ENCODE assay signal across 19 cellular contexts in genomic region chr18:73124165-73124564, GRCh38.
DNase-seq lines count a peak whose midpoint lies in the region; ATAC-seq and TF ChIP-seq lines count a peak whose summit lies in the region.
"Had no signal": no experiment of that assay in that cellular context is flagged by ENCODE, and none has a peak within 500 bp of the region (broad histone marks: within the 10 kb centered on the region; RNA-seq: fewer than 3 reads in every experiment).

No MANE protein-coding gene starts in this region.

- no peaks in the 10 kb centered on the region for H3K9me3 Mint-ChIP-seq in GM23338
- peaks cover 8% of the 10 kb centered on the region for H3K9me3 Mint-ChIP-seq in activated T-helper 2 cell treated with anti-CD3 and anti-CD28 coated beads, Interferon-gamma antibody, Interleukin-2, Interleukin-4, amounts not matched to agents 10 μg/mL and 5 μg/mL and 100 μg/mL, durations not matched to agents 14 hours and 24 hours and 36 hours
- H3K9me3 Mint-ChIP-seq: IgD-negative memory B cell had no signal

- CTCF ChIA-PET in OCI-LY7 (lab: Charles Lee; ENCODE audit: unreplicated experiment): no interaction called here

- POLR2A ChIA-PET in OCI-LY7 (lab: Charles Lee): no interaction called here

- no peaks in the 10 kb centered on the region for H3K4me1 ChIP-seq in GM23338 (ENCODE audit: insufficient read depth)
- no peaks in the 10 kb centered on the region for H3K4me1 ChIP-seq in RWPE2 (ENCODE audit: insufficient read depth, poor library complexity, severe bottlenecking)
- H3K4me1 ChIP-seq in OCI-LY7 (ENCODE audit: insufficient read depth, low read length, poor library complexity, severe bottlenecking): no peaks in the 10 kb centered on the region

- H3K27me3 Mint-ChIP-seq in GM23338 (ENCODE audit: insufficient read depth, low read depth, poor library complexity): peaks cover 2% of the 10 kb centered on the region
- no peaks in the 10 kb centered on the region for H3K27me3 Mint-ChIP-seq in activated T-helper 2 cell treated with anti-CD3 and anti-CD28 coated beads, Interferon-gamma antibody, Interleukin-2, Interleukin-4, amounts not matched to agents 10 μg/mL and 5 μg/mL and 100 μg/mL, durations not matched to agents 14 hours and 24 hours and 36 hours (ENCODE audit: low read depth)
- H3K27me3 Mint-ChIP-seq: IgD-negative memory B cell had no signal

- TF ChIP-seq CTCF in GM23338 (conservative IDR thresholded peaks at IDR 0.05; ENCODE audit: low read depth in 2 of 2) (no peak), RWPE2 (IDR thresholded peaks at IDR 0.05; ENCODE audit: poor library complexity, severe bottlenecking) (no peak), fibroblast of mammary gland (conservative IDR thresholded peaks at IDR 0.05; ENCODE audit: control insufficient read depth, insufficient read depth, low read depth, low read length) (no peak), OCI-LY7 (conservative IDR thresholded peaks at IDR 0.05; ENCODE audit: low read length) (no peak)

- H3F3A ChIP-seq in GM23338 (replicated peaks; ENCODE audit: low read depth): no peaks in the 10 kb centered on the region

- H3K79me2 ChIP-seq in GM23338 (replicated peaks; ENCODE audit: insufficient read depth): no peaks in the 10 kb centered on the region
- no peaks in the 10 kb centered on the region for H3K79me2 ChIP-seq in OCI-LY7 (ENCODE audit: insufficient read depth, low read depth, low read length)

- H3K36me3 ChIP-seq in GM23338 (ENCODE audit: insufficient read depth) (no peaks in the 10 kb centered on the region), RWPE2 (ENCODE audit: low read depth) (no peaks in the 10 kb centered on the region), OCI-LY7 (ENCODE audit: insufficient read depth, low read length) (no peaks in the 10 kb centered on the region)

- no peak overlapping the region for H3K27ac ChIP-seq in GM23338 (ENCODE audit: low read depth)
- H3K27ac ChIP-seq in RWPE2 (ENCODE audit: poor library complexity, severe bottlenecking): no peak overlapping the region
- no peak overlapping the region for H3K27ac ChIP-seq in OCI-LY7 (ENCODE audit: low read depth, low read length, poor library complexity, severe bottlenecking)
- H3K27ac ChIP-seq: C4-2B, SK-N-MC had no signal

- no peaks in the 10 kb centered on the region for H3K4me1 Mint-ChIP-seq in GM23338
- no peaks in the 10 kb centered on the region for H3K4me1 Mint-ChIP-seq in activated T-helper 2 cell treated with anti-CD3 and anti-CD28 coated beads, Interferon-gamma antibody, Interleukin-2, Interleukin-4, amounts not matched to agents 10 μg/mL and 5 μg/mL and 100 μg/mL, durations not matched to agents 14 hours and 24 hours and 36 hours (ENCODE audit: low read depth)

- intact Hi-C loops in OCI-LY7 (cut with micrococcal nuclease; ENCODE audit: unreplicated experiment): loop anchor here (10.0 kb wide), 1 partner anchor 349 kb away; no protein-coding TSS in a partner anchor
- intact Hi-C loops in activated T-helper 2 cell treated with anti-CD3 and anti-CD28 coated beads, Interferon-gamma antibody, Interleukin-2, Interleukin-4, amounts not matched to agents 10 μg/mL and 5 μg/mL and 100 μg/mL, durations not matched to agents 14 hours and 24 hours and 36 hours (cut with micrococcal nuclease): no loop called here

- H3K4me3 ChIP-seq in GM23338 (no peak overlapping the region), RWPE2 (ENCODE audit: severe bottlenecking) (no peak overlapping the region), fibroblast of mammary gland (ENCODE audit: control insufficient read depth, low read depth, low read length) (no peak overlapping the region), OCI-LY7 (ENCODE audit: low read depth, low read length, poor library complexity, severe bottlenecking) (no peak overlapping the region)
- H3K4me3 ChIP-seq: SK-N-MC had no signal

- H3K4me2 ChIP-seq in GM23338 (no peak overlapping the region), OCI-LY7 (ENCODE audit: low read length) (no peak overlapping the region)

- no peak overlapping the region for H3K4me3 Mint-ChIP-seq in GM23338
- no peak overlapping the region for H3K4me3 Mint-ChIP-seq in activated T-helper 2 cell treated with anti-CD3 and anti-CD28 coated beads, Interferon-gamma antibody, Interleukin-2, Interleukin-4, amounts not matched to agents 10 μg/mL and 5 μg/mL and 100 μg/mL, durations not matched to agents 14 hours and 24 hours and 36 hours (ENCODE audit: low read depth)
- H3K4me3 Mint-ChIP-seq: IgD-negative memory B cell had no signal

- DNase-seq in GM23338 (ENCODE audit: low spot score): no peak
- DNase-seq in RWPE2 (ENCODE audit: low spot score): no peak
- peak; percentile 38 for DNase-seq in fibroblast of mammary gland (ENCODE audit: low read depth)
- peak; percentile 1 for DNase-seq in left kidney (ENCODE audit: low read depth, low spot score)
- no peak for DNase-seq in D341Med (ENCODE audit: low spot score)
- DNase-seq in OCI-LY7 (ENCODE audit: low spot score): no peak
- DNase-seq in activated T-helper 2 cell treated with anti-CD3 and anti-CD28 coated beads, Interferon-gamma antibody, Interleukin-2, Interleukin-4, amounts not matched to agents 10 μg/mL and 5 μg/mL and 100 μg/mL, durations not matched to agents 14 hours and 24 hours and 36 hours (ENCODE audit: low spot score): no peak
- DNase-seq: DMS153, EL, H7, NCI-H1105 treated with DMSO at 0.1 percent for 48 hours, NCI-H187, NCI-H2171 treated with DMSO at 0.1 percent for 48 hours, NCI-H774 had no signal

- H4K20me1 ChIP-seq in GM23338 (replicated peaks; ENCODE audit: insufficient read depth): no peaks in the 10 kb centered on the region
- H4K20me1 ChIP-seq in OCI-LY7 (ENCODE audit: insufficient read depth, low read length): no peaks in the 10 kb centered on the region

- H3K27ac Mint-ChIP-seq in GM23338: no peak overlapping the region
- H3K27ac Mint-ChIP-seq in activated T-helper 2 cell treated with anti-CD3 and anti-CD28 coated beads, Interferon-gamma antibody, Interleukin-2, Interleukin-4, amounts not matched to agents 10 μg/mL and 5 μg/mL and 100 μg/mL, durations not matched to agents 14 hours and 24 hours and 36 hours: no peak overlapping the region

- no peak for ATAC-seq in GM23338
- ATAC-seq in RWPE2 (ENCODE audit: low read depth): peak; percentile 64; the same call in 2 of the 3 replicates
- no peak for ATAC-seq in GM21576 (IDR thresholded peaks at IDR 0.05; ENCODE audit: unreplicated experiment)
- ATAC-seq: Right ventricle myocardium inferior had no signal

- no peaks in the 10 kb centered on the region for H3K36me3 Mint-ChIP-seq in GM23338 (ENCODE audit: low read depth)
- H3K36me3 Mint-ChIP-seq in activated T-helper 2 cell treated with anti-CD3 and anti-CD28 coated beads, Interferon-gamma antibody, Interleukin-2, Interleukin-4, amounts not matched to agents 10 μg/mL and 5 μg/mL and 100 μg/mL, durations not matched to agents 14 hours and 24 hours and 36 hours (ENCODE audit: low read depth): no peaks in the 10 kb centered on the region

- H3K9me2 ChIP-seq in GM23338 (ENCODE audit: insufficient read depth) (no peaks in the 10 kb centered on the region), OCI-LY7 (ENCODE audit: insufficient read depth, low read length) (no peaks in the 10 kb centered on the region)

- no TSS peak for BruUV-seq in OCI-LY7 (replicated peaks; lab: Mats Ljungman, UMichigan)

- no peaks in the 10 kb centered on the region for H3K27me3 ChIP-seq in GM23338 (ENCODE audit: insufficient read depth)
- H3K27me3 ChIP-seq in RWPE2 (ENCODE audit: insufficient read depth, poor library complexity, severe bottlenecking): no peaks in the 10 kb centered on the region

- 0 out of 2 replicates have a peak overlapping the region, but pooled peaks have one; percentile 35 for H2AFZ ChIP-seq in GM23338
- no peak overlapping the region for H2AFZ ChIP-seq in OCI-LY7 (ENCODE audit: low read length)

- no peaks in the 10 kb centered on the region for H3K9me3 ChIP-seq in RWPE2 (ENCODE audit: severe bottlenecking)
- H3K9me3 ChIP-seq in OCI-LY7 (ENCODE audit: low read length): no peaks in the 10 kb centered on the region

TF ChIP-seq in GM23338, 12 proteins besides CTCF, POLR2A, EP300 and RAD21 (continues in another document):
- no peak for TF ChIP-seq ETS1 (IDR thresholded peaks at IDR 0.05)
- no peak for TF ChIP-seq NANOG (IDR thresholded peaks at IDR 0.05; ENCODE audit: borderline replicate concordance)
- TF ChIP-seq REST (IDR thresholded peaks at IDR 0.05; ENCODE audit: unreplicated experiment): no peak
- no peak for TF ChIP-seq ZNF331 (CRISPR knock-in tag; IDR thresholded peaks at IDR 0.05; ENCODE audit: low read depth)

Comparison
In these comparisons a context has a peak if more than half of its experiments do, and no peak if none do; other contexts are left out.
1. DNase-seq: peak in fibroblast of mammary gland (single experiment) and left kidney (single experiment); none in GM23338 (single experiment), RWPE2 (single experiment), D341Med (single experiment), OCI-LY7 (single experiment) and activated T-helper 2 cell treated with anti-CD3 and anti-CD28 coated beads, Interferon-gamma antibody, Interleukin-2, Interleukin-4, amounts not matched to agents 10 μg/mL and 5 μg/mL and 100 μg/mL, durations not matched to agents 14 hours and 24 hours and 36 hours (single experiment).